12 cellular contexts compared by ENCODE assay signal in the genomic region with DNA sequence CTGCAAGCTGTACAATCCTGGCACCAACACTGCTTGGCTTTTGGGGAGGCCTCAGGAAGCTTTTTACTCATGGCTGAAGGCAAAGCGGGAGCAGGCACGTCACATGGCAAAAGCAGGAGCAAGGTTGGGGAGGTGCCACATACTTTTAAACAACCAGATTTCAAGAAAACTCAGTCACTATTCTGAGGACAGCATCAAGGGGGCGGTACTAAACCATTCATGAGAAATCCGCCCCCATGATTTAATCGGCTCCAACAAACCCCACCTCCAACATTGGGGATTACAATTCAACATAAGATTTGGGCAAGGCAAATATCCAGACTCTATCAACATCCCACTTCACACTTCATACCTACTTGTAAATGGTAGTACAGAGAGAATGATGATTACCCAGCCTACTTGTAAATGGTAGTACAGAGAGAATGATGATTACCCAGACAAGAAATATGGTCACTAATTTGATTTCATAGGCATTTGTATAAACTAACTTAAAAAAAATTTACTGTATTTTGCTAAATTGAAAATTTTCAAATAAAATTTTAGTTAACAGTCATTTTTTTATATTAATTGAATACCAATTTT.
"Had no signal": no experiment of that assay in that cellular context is flagged by ENCODE, and none has a peak within 500 bp of the region (broad histone marks: within the 10 kb centered on the region; RNA-seq: fewer than 3 reads in every experiment).

No MANE protein-coding gene starts in this region.

- H3K4me3 ChIP-seq: left lung, thyroid gland, uterus had no signal

- H3K27ac ChIP-seq: left lung, parathyroid adenoma, thyroid gland, uterus had no signal

- H3K4me1 ChIP-seq: left lung, parathyroid adenoma, thyroid gland, uterus had no signal

- H3K27ac Mint-ChIP-seq: stimulated activated effector memory CD8-positive, alpha-beta T cell treated with anti-CD3 and anti-CD28 coated beads, Interleukin-12 subunit alpha, Interleukin-12 subunit beta, amount 100 ng/mL, for 72 hours had no signal

- ATAC-seq: left lung; naive thymus-derived CD4-positive, alpha-beta T cell had no signal

- DNase-seq: activated CD4-positive, alpha-beta T cell treated with anti-CD3 and anti-CD28 coated beads, Interleukin-2, amount 50 U/mL, for 48 hours; activated CD4-positive, CD25-positive, alpha-beta regulatory T cell treated with anti-CD3 and anti-CD28 coated beads, Interleukin-2, amount 50 U/mL, for 72 hours; activated naive CD4-positive, alpha-beta T cell treated with anti-CD3 and anti-CD28 coated beads, Interleukin-2, amount 50 U/mL, for 16 hours; activated T-cell treated with anti-CD3 and anti-CD28 coated beads, Interleukin-2, amount 50 U/mL, for 1 hour; left lung; mammary epithelial cell; naive thymus-derived CD4-positive, alpha-beta T cell; T1000; thyroid gland; uterus had no signal

- H3K4me3 Mint-ChIP-seq: naive thymus-derived CD4-positive, alpha-beta T cell; stimulated activated effector memory CD8-positive, alpha-beta T cell treated with anti-CD3 and anti-CD28 coated beads, Interleukin-12 subunit alpha, Interleukin-12 subunit beta, amount 100 ng/mL, for 72 hours had no signal

- H3K79me2 ChIP-seq: parathyroid adenoma had no signal

- H2AFZ ChIP-seq: parathyroid adenoma had no signal

- H3K27me3 ChIP-seq: left lung, thyroid gland, uterus had no signal

- H3K27me3 Mint-ChIP-seq: naive thymus-derived CD4-positive, alpha-beta T cell had no signal

- H3K9me3 Mint-ChIP-seq: naive thymus-derived CD4-positive, alpha-beta T cell; stimulated activated effector memory CD8-positive, alpha-beta T cell treated with anti-CD3 and anti-CD28 coated beads, Interleukin-12 subunit alpha, Interleukin-12 subunit beta, amount 100 ng/mL, for 72 hours had no signal

- H3K9ac ChIP-seq: parathyroid adenoma had no signal

- H3K36me3 Mint-ChIP-seq: naive thymus-derived CD4-positive, alpha-beta T cell; stimulated activated effector memory CD8-positive, alpha-beta T cell treated with anti-CD3 and anti-CD28 coated beads, Interleukin-12 subunit alpha, Interleukin-12 subunit beta, amount 100 ng/mL, for 72 hours had no signal

- H3K36me3 ChIP-seq: left lung, thyroid gland, uterus had no signal

- H3K9me3 ChIP-seq: left lung, thyroid gland, uterus had no signal
